Comparison of ENCODE assay signal across 16 cellular contexts in genomic region chr1:162304736-162305135, GRCh38.
DNase-seq lines count a peak whose midpoint lies in the region; ATAC-seq and TF ChIP-seq lines count a peak whose summit lies in the region.
"Had no signal": no experiment of that assay in that cellular context is flagged by ENCODE, and none has a peak within 500 bp of the region (broad histone marks: within the 10 kb centered on the region; RNA-seq: fewer than 3 reads in every experiment).

No MANE protein-coding gene starts in this region.

- H3K36me3 Mint-ChIP-seq in Calu3 (ENCODE audit: insufficient read depth, unreplicated experiment) (no peaks in the 10 kb centered on the region), progenitor cell of endocrine pancreas (ENCODE audit: insufficient read depth) (no peaks in the 10 kb centered on the region)
- no peaks in the 10 kb centered on the region for H3K36me3 Mint-ChIP-seq in stimulated activated naive B cell treated with anti-CD40 and anti-IgM and Interleukin-4, amounts not matched to agents 10 μg/mL and 1 μg/mL and 100 μg/mL, for 72 hours
- H3K36me3 Mint-ChIP-seq: CD4-positive, CD25-positive, alpha-beta regulatory T cell; CD8-positive, alpha-beta T cell had no signal

- 0 out of 2 replicates have a peak, but pooled peaks cover 7% of the 10 kb centered on the region for H3K36me3 ChIP-seq in SK-N-MC (ENCODE audit: insufficient read depth, low read length)
- H3K36me3 ChIP-seq: BLaER1, HAP-1 had no signal

- H3K27ac ChIP-seq in SK-N-MC, result peak overlapping the region; percentile 88
- H3K27ac ChIP-seq: BLaER1, C4-2B had no signal

- H3K4me3 ChIP-seq in SK-N-MC, result no peak overlapping the region
- H3K4me3 ChIP-seq: BLaER1, HAP-1 had no signal

- H3K4me1 Mint-ChIP-seq in Calu3 (ENCODE audit: low read depth, unreplicated experiment) (peaks cover 40% of the 10 kb centered on the region), progenitor cell of endocrine pancreas (ENCODE audit: low read depth) (peaks cover 3% of the 10 kb centered on the region)
- no peaks in the 10 kb centered on the region for H3K4me1 Mint-ChIP-seq in stimulated activated naive B cell treated with anti-CD40 and anti-IgM and Interleukin-4, amounts not matched to agents 10 μg/mL and 1 μg/mL and 100 μg/mL, for 72 hours
- H3K4me1 Mint-ChIP-seq: B cell; CD4-positive, CD25-positive, alpha-beta regulatory T cell had no signal

- no peak for TF ChIP-seq CTCF in Calu3 (IDR thresholded peaks at IDR 0.05; ENCODE audit: unreplicated experiment)
- TF ChIP-seq CTCF in progenitor cell of endocrine pancreas (IDR thresholded peaks at IDR 0.05; ENCODE audit: unreplicated experiment), result no peak

- no peak for ATAC-seq in stimulated activated naive B cell treated with anti-CD40 and anti-IgM and Interleukin-4, amounts not matched to agents 10 μg/mL and 1 μg/mL and 100 μg/mL, for 72 hours (replicated peaks)
- ATAC-seq: CD8-positive, alpha-beta T cell had no signal

- H3K9me3 Mint-ChIP-seq in Calu3 (ENCODE audit: low read depth, unreplicated experiment) (peaks cover 4% of the 10 kb centered on the region), progenitor cell of endocrine pancreas (ENCODE audit: low read depth) (peaks cover 3% of the 10 kb centered on the region)
- peaks cover 11 to 14% of the 10 kb centered on the region in 2 donors for H3K9me3 Mint-ChIP-seq in stimulated activated naive B cell treated with anti-CD40 and anti-IgM and Interleukin-4, amounts not matched to agents 10 μg/mL and 1 μg/mL and 100 μg/mL, for 72 hours

- H3K4me3 Mint-ChIP-seq in Calu3 (ENCODE audit: low read depth, unreplicated experiment), result no peak overlapping the region
- H3K4me3 Mint-ChIP-seq in stimulated activated naive B cell treated with anti-CD40 and anti-IgM and Interleukin-4, amounts not matched to agents 10 μg/mL and 1 μg/mL and 100 μg/mL, for 72 hours, result no peak overlapping the region
- H3K4me3 Mint-ChIP-seq in progenitor cell of endocrine pancreas (ENCODE audit: low read depth), result no peak overlapping the region
- H3K4me3 Mint-ChIP-seq: B cell; CD4-positive, CD25-positive, alpha-beta regulatory T cell; CD8-positive, alpha-beta T cell had no signal

- H3K9ac ChIP-seq in SK-N-MC (ENCODE audit: insufficient read length), result peak overlapping the region; percentile 2
- H3K9ac ChIP-seq: BLaER1 had no signal

- DNase-seq in Calu3, result no peak
- DNase-seq in SK-N-MC (ENCODE audit: low read depth, low spot score), result no peak
- DNase-seq in foreskin melanocyte, result peak; percentile 63
- DNase-seq in stimulated activated naive B cell treated with anti-CD40 and anti-IgM and Interleukin-4, amounts not matched to agents 10 μg/mL and 1 μg/mL and 100 μg/mL, for 72 hours, result no peak
- no peak for DNase-seq in progenitor cell of endocrine pancreas (ENCODE audit: low spot score, unreplicated experiment)
- DNase-seq in HEK293T (ENCODE audit: extremely low spot score), result no peak
- DNase-seq: CD4-positive, CD25-positive, alpha-beta regulatory T cell; CD8-positive, alpha-beta T cell; DMS53; DMS79 treated with DMSO at 0.1 percent for 48 hours; GF-D8; GOT3 had no signal

- intact Hi-C loops in Calu3 (cut with micrococcal nuclease; ENCODE audit: unreplicated experiment), result no loop called here

- CTCF ChIA-PET in Calu3 (lab: Charles Lee), result interaction anchor here (0.6 kb wide), 2 partner anchors 105 to 686 kb away, joined by 3 read pairs; no protein-coding TSS in a partner anchor
- CTCF ChIA-PET in HEK293T (lab: Yijun Ruan, JAX), result no interaction called here

- BruUV-seq in Calu3 (replicated peaks; lab: Mats Ljungman, UMichigan), result no TSS peak

- POLR2A ChIA-PET in HEK293T (lab: Yijun Ruan, JAX), result no interaction called here

- no peaks in the 10 kb centered on the region for H3K9me3 ChIP-seq in SK-N-MC (ENCODE audit: low read depth, low read length)
- H3K9me3 ChIP-seq: HAP-1 had no signal

- H3K27ac Mint-ChIP-seq in Calu3 (ENCODE audit: unreplicated experiment) (peak overlapping the region; percentile 12), progenitor cell of endocrine pancreas (no peak overlapping the region)
- H3K27ac Mint-ChIP-seq in stimulated activated naive B cell treated with anti-CD40 and anti-IgM and Interleukin-4, amounts not matched to agents 10 μg/mL and 1 μg/mL and 100 μg/mL, for 72 hours, result no peak overlapping the region
- H3K27ac Mint-ChIP-seq: B cell; CD4-positive, CD25-positive, alpha-beta regulatory T cell; CD8-positive, alpha-beta T cell had no signal

- no peaks in the 10 kb centered on the region for H3K27me3 Mint-ChIP-seq in Calu3 (ENCODE audit: unreplicated experiment)
- peaks cover 5 to 11% of the 10 kb centered on the region in 2 donors for H3K27me3 Mint-ChIP-seq in stimulated activated naive B cell treated with anti-CD40 and anti-IgM and Interleukin-4, amounts not matched to agents 10 μg/mL and 1 μg/mL and 100 μg/mL, for 72 hours
- no peaks in the 10 kb centered on the region for H3K27me3 Mint-ChIP-seq in progenitor cell of endocrine pancreas

TF ChIP-seq in HEK293T, 16 proteins besides CTCF, POLR2A, EP300 and RAD21:
- TF ChIP-seq TARDBP (IDR thresholded peaks at IDR 0.05) (no peak), ZNF384 (IDR thresholded peaks at IDR 0.05) (no peak), FOXK2 (IDR thresholded peaks at IDR 0.05) (no peak), FOXM1 (IDR thresholded peaks at IDR 0.05; ENCODE audit: borderline replicate concordance) (no peak), L3MBTL2 (conservative IDR thresholded peaks at IDR 0.05) (no peak), SUZ12 (IDR thresholded peaks at IDR 0.05) (no peak), ARNT (IDR thresholded peaks at IDR 0.05) (no peak), NFRKB (IDR thresholded peaks at IDR 0.05) (no peak), SP1 (IDR thresholded peaks at IDR 0.05) (no peak), FOXA1 (IDR thresholded peaks at IDR 0.05) (no peak), LEF1 (IDR thresholded peaks at IDR 0.05; ENCODE audit: borderline replicate concordance) (no peak), CTBP1 (IDR thresholded peaks at IDR 0.05; ENCODE audit: borderline replicate concordance) (no peak), BHLHE40 (IDR thresholded peaks at IDR 0.05; ENCODE audit: borderline replicate concordance) (no peak), HDGF (IDR thresholded peaks at IDR 0.05; ENCODE audit: borderline replicate concordance) (no peak), ELF4 (IDR thresholded peaks at IDR 0.05) (no peak), PKNOX1 (IDR thresholded peaks at IDR 0.05) (no peak)
